1 cellular context compared by ENCODE assay signal in genomic region chr2:105644174-105644980, GRCh38.
A peak's percentile ranks its signal among the peaks of the same experiment; 100 is the strongest.
TF ChIP-seq lines count a peak whose summit lies in the region.

No MANE protein-coding gene starts in this region.

TF ChIP-seq in HepG2, 621 proteins besides CTCF, POLR2A, EP300 and RAD21 (continued from another document):
- TF ChIP-seq THAP8 (CRISPR knock-in tag; IDR thresholded peaks at IDR 0.05; ENCODE audit: borderline replicate concordance) (no peak), RERE (CRISPR knock-in tag; IDR thresholded peaks at IDR 0.05; ENCODE audit: low read depth) (peak; percentile 67; the same call in 1 of the 2 replicates), ARID5B (CRISPR knock-in tag; IDR thresholded peaks at IDR 0.05) (0 out of 2 replicates have a peak, but pooled peaks have one; percentile 43), RELA (CRISPR knock-in tag; IDR thresholded peaks at IDR 0.05) (no peak), STAG1 (CRISPR knock-in tag; IDR thresholded peaks at IDR 0.05) (no peak), MAZ (IDR thresholded peaks at IDR 0.05; ENCODE audit: borderline replicate concordance, low read depth, low read length) (no peak), MAZ (CRISPR knock-in tag; IDR thresholded peaks at IDR 0.05; ENCODE audit: low read depth) (0 out of 2 replicates have a peak, but pooled peaks have one; percentile 24), ATF7 (IDR thresholded peaks at IDR 0.05) (no peak), ATF7 (CRISPR knock-in tag; IDR thresholded peaks at IDR 0.05) (no peak), FOXP4 (CRISPR knock-in tag; IDR thresholded peaks at IDR 0.05) (peak; percentile 75), SOX13 (IDR thresholded peaks at IDR 0.05) (no peak), SOX13 (CRISPR knock-in tag; conservative IDR thresholded peaks at IDR 0.05 in 1 of 2, IDR thresholded peaks at IDR 0.05 in 1 of 2) (peak in 1 of 2 experiments; percentile 9; a peak in 1 of 4 replicates), KAT7 (CRISPR knock-in tag; IDR thresholded peaks at IDR 0.05; ENCODE audit: borderline replicate concordance) (no peak), GATAD2A (CRISPR knock-in tag; IDR thresholded peaks at IDR 0.05) (0 out of 2 replicates have a peak, but pooled peaks have one; percentile 7), TBX3 (IDR thresholded peaks at IDR 0.05; ENCODE audit: borderline replicate concordance) (0 out of 2 replicates have a peak, but pooled peaks have one; percentile 30), ZNF30 (CRISPR knock-in tag; IDR thresholded peaks at IDR 0.05) (no peak), BCL6 (CRISPR knock-in tag; IDR thresholded peaks at IDR 0.05) (peak; percentile 25; the same call in 1 of the 2 replicates), U2AF1 (optimal IDR thresholded peaks at IDR 0.05; ENCODE audit: low read depth, low read length) (no peak), FOXA1 (IDR thresholded peaks at IDR 0.05) (no peak; the same call in 1 of the 2 replicates), FOXA1 (CRISPR knock-in tag; IDR thresholded peaks at IDR 0.05) (peak; percentile 72), ZNF382 (CRISPR knock-in tag; IDR thresholded peaks at IDR 0.05; ENCODE audit: borderline replicate concordance) (no peak), NKX3-1 (CRISPR knock-in tag; IDR thresholded peaks at IDR 0.05) (0 out of 2 replicates have a peak, but pooled peaks have one; percentile 39), TFAP4 (IDR thresholded peaks at IDR 0.05; ENCODE audit: borderline replicate concordance, low read depth) (peak; percentile 33; the same call in 1 of the 2 replicates), HHEX (CRISPR knock-in tag; IDR thresholded peaks at IDR 0.05) (peak; percentile 70), PRDM4 (CRISPR knock-in tag; IDR thresholded peaks at IDR 0.05; ENCODE audit: borderline replicate concordance) (no peak), ZNF44 (CRISPR knock-in tag; IDR thresholded peaks at IDR 0.05) (no peak), NFIB (CRISPR knock-in tag; IDR thresholded peaks at IDR 0.05; ENCODE audit: borderline replicate concordance) (no peak), RARA (CRISPR knock-in tag; IDR thresholded peaks at IDR 0.05) (0 out of 2 replicates have a peak, but pooled peaks have one; percentile 12), CREB3 (CRISPR knock-in tag; IDR thresholded peaks at IDR 0.05) (0 out of 2 replicates have a peak, but pooled peaks have one; percentile 46), NBN (conservative IDR thresholded peaks at IDR 0.05) (no peak)
